2 cellular contexts compared by ENCODE assay signal in the genomic region with DNA sequence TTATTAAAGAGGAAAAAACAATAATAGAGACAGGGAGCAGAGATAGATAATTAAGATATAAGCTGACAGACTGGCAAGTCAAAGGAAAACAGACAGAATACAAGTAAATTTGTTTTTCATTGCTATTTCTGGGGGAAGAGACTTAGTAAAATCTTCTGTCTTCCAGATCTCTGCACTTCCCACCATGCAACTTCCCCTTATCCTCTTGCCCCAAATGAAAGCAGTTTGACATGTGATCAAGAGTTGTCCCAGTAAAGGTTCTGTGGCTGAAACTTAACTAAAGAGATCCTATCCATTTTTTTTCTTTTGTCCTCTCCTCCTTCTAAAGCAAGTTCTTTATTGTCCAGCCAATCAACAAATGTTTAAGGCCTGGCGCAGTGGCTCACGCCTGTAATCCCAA.
TF ChIP-seq lines count a peak whose summit lies in the region.

No MANE protein-coding gene starts in this region.

TF ChIP-seq in GM23338, 12 proteins besides CTCF, POLR2A, EP300 and RAD21 (continued from another document):
- TF ChIP-seq STAT1 (IDR thresholded peaks at IDR 0.05; ENCODE audit: unreplicated experiment) (no peak), ZNF331 (CRISPR knock-in tag; IDR thresholded peaks at IDR 0.05; ENCODE audit: low read depth) (no peak), ZNF114 (CRISPR knock-in tag; IDR thresholded peaks at IDR 0.05) (no peak), EZH2phosphoT487 (IDR thresholded peaks at IDR 0.05; ENCODE audit: unreplicated experiment) (no peak), POLR2AphosphoS5 (IDR thresholded peaks at IDR 0.05; ENCODE audit: low read depth) (no peak), NANOG (IDR thresholded peaks at IDR 0.05; ENCODE audit: borderline replicate concordance) (no peak), CREB1 (CRISPR knock-in tag; IDR thresholded peaks at IDR 0.05; ENCODE audit: low read depth) (no peak)
- TF ChIP-seq, protein P1, sequence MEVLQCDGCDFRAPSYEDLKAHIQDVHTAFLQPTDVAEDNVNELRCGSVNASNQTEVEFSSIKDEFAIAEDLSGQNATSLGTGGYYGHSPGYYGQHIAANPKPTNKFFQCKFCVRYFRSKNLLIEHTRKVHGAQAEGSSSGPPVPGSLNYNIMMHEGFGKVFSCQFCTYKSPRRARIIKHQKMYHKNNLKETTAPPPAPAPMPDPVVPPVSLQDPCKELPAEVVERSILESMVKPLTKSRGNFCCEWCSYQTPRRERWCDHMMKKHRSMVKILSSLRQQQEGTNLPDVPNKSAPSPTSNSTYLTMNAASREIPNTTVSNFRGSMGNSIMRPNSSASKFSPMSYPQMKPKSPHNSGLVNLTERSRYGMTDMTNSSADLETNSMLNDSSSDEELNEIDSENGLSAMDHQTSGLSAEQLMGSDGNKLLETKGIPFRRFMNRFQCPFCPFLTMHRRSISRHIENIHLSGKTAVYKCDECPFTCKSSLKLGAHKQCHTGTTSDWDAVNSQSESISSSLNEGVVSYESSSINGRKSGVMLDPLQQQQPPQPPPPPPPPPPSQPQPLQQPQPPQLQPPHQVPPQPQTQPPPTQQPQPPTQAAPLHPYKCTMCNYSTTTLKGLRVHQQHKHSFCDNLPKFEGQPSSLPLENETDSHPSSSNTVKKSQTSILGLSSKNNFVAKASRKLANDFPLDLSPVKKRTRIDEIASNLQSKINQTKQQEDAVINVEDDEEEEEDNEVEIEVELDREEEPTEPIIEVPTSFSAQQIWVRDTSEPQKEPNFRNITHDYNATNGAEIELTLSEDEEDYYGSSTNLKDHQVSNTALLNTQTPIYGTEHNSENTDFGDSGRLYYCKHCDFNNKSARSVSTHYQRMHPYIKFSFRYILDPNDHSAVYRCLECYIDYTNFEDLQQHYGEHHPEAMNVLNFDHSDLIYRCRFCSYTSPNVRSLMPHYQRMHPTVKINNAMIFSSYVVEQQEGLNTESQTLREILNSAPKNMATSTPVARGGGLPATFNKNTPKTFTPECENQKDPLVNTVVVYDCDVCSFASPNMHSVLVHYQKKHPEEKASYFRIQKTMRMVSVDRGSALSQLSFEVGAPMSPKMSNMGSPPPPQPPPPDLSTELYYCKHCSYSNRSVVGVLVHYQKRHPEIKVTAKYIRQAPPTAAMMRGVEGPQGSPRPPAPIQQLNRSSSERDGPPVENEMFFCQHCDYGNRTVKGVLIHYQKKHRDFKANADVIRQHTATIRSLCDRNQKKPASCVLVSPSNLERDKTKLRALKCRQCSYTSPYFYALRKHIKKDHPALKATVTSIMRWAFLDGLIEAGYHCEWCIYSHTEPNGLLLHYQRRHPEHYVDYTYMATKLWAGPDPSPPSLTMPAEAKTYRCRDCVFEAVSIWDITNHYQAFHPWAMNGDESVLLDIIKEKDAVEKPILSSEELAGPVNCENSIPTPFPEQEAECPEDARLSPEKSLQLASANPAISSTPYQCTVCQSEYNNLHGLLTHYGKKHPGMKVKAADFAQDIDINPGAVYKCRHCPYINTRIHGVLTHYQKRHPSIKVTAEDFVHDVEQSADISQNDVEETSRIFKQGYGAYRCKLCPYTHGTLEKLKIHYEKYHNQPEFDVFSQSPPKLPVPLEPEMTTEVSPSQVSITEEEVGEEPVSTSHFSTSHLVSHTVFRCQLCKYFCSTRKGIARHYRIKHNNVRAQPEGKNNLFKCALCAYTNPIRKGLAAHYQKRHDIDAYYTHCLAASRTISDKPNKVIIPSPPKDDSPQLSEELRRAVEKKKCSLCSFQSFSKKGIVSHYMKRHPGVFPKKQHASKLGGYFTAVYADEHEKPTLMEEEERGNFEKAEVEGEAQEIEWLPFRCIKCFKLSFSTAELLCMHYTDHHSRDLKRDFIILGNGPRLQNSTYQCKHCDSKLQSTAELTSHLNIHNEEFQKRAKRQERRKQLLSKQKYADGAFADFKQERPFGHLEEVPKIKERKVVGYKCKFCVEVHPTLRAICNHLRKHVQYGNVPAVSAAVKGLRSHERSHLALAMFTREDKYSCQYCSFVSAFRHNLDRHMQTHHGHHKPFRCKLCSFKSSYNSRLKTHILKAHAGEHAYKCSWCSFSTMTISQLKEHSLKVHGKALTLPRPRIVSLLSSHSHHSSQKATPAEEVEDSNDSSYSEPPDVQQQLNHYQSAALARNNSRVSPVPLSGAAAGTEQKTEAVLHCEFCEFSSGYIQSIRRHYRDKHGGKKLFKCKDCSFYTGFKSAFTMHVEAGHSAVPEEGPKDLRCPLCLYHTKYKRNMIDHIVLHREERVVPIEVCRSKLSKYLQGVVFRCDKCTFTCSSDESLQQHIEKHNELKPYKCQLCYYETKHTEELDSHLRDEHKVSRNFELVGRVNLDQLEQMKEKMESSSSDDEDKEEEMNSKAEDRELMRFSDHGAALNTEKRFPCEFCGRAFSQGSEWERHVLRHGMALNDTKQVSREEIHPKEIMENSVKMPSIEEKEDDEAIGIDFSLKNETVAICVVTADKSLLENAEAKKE (CRISPR knock-in tag; IDR thresholded peaks at IDR 0.05): no peak
- TF ChIP-seq, protein P2, sequence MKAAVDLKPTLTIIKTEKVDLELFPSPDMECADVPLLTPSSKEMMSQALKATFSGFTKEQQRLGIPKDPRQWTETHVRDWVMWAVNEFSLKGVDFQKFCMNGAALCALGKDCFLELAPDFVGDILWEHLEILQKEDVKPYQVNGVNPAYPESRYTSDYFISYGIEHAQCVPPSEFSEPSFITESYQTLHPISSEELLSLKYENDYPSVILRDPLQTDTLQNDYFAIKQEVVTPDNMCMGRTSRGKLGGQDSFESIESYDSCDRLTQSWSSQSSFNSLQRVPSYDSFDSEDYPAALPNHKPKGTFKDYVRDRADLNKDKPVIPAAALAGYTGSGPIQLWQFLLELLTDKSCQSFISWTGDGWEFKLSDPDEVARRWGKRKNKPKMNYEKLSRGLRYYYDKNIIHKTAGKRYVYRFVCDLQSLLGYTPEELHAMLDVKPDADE (IDR thresholded peaks at IDR 0.05): no peak
- TF ChIP-seq, protein P3, sequence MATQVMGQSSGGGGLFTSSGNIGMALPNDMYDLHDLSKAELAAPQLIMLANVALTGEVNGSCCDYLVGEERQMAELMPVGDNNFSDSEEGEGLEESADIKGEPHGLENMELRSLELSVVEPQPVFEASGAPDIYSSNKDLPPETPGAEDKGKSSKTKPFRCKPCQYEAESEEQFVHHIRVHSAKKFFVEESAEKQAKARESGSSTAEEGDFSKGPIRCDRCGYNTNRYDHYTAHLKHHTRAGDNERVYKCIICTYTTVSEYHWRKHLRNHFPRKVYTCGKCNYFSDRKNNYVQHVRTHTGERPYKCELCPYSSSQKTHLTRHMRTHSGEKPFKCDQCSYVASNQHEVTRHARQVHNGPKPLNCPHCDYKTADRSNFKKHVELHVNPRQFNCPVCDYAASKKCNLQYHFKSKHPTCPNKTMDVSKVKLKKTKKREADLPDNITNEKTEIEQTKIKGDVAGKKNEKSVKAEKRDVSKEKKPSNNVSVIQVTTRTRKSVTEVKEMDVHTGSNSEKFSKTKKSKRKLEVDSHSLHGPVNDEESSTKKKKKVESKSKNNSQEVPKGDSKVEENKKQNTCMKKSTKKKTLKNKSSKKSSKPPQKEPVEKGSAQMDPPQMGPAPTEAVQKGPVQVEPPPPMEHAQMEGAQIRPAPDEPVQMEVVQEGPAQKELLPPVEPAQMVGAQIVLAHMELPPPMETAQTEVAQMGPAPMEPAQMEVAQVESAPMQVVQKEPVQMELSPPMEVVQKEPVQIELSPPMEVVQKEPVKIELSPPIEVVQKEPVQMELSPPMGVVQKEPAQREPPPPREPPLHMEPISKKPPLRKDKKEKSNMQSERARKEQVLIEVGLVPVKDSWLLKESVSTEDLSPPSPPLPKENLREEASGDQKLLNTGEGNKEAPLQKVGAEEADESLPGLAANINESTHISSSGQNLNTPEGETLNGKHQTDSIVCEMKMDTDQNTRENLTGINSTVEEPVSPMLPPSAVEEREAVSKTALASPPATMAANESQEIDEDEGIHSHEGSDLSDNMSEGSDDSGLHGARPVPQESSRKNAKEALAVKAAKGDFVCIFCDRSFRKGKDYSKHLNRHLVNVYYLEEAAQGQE (IDR thresholded peaks at IDR 0.05; ENCODE audit: unreplicated experiment): no peak

TF ChIP-seq in liver, 16 proteins besides CTCF, POLR2A, EP300 and RAD21 (continued from another document):
- no peak for TF ChIP-seq GABPA (IDR thresholded peaks at IDR 0.05 in 1 of 2, conservative IDR thresholded peaks at IDR 0.05 in 1 of 2)
- no peak for TF ChIP-seq NR2F2 (IDR thresholded peaks at IDR 0.05)
- no peak for TF ChIP-seq HNF4A (conservative IDR thresholded peaks at IDR 0.05)
- TF ChIP-seq, protein P4, sequence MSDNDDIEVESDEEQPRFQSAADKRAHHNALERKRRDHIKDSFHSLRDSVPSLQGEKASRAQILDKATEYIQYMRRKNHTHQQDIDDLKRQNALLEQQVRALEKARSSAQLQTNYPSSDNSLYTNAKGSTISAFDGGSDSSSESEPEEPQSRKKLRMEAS (IDR thresholded peaks at IDR 0.05): no peak
- TF ChIP-seq SP1 (IDR thresholded peaks at IDR 0.05): no peak
